11 cellular contexts compared by ENCODE assay signal in the genomic region with DNA sequence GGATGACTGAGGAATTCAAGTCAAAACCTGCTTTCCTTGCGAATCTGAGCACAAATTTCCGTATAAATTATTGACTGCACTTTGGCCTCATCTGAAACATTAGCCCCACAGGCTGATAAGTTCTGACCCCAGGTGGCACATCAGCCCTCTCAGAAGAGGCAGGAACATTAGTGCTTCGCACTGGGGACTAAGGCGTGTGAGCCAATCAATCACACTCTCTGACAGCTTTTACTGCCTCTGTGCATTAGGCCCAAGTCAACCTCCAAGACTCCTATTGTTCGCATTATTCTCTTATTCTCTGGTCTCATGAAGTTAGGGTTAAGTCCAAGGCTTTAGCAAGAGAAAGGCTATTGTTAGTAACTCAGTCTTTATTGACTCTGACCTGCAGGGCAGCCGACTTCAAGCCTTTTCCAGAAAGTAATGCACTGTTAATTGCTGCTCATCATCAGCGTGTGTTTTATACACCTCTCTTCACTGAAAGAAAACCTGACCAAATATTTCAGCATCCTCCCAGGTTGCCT.
A peak's percentile ranks its signal among the peaks of the same experiment; 100 is the strongest.
DNase-seq lines count a peak whose midpoint lies in the region; ATAC-seq and TF ChIP-seq lines count a peak whose summit lies in the region.
"Had no signal": no experiment of that assay in that cellular context is flagged by ENCODE, and none has a peak within 500 bp of the region (broad histone marks: within the 10 kb centered on the region; RNA-seq: fewer than 3 reads in every experiment).

No MANE protein-coding gene starts in this region.

- intact Hi-C loops in Caco-2 (cut with micrococcal nuclease; ENCODE audit: unreplicated experiment) (loop anchor here (1.0 to 5.0 kb wide), 3 partner anchors 225 to 350 kb away; no protein-coding TSS in a partner anchor), MCF 10A (cut with micrococcal nuclease) (no loop called here)

- H3K9me3 Mint-ChIP-seq in Caco-2 (ENCODE audit: unreplicated experiment) (no peaks in the 10 kb centered on the region), MCF 10A (ENCODE audit: unreplicated experiment) (no peaks in the 10 kb centered on the region)

- peak overlapping the region; percentile 96 for H3K27ac Mint-ChIP-seq in Caco-2 (ENCODE audit: unreplicated experiment)
- H3K27ac Mint-ChIP-seq in MCF 10A (ENCODE audit: low read depth, unreplicated experiment), result peak overlapping the region; percentile 95
- H3K27ac Mint-ChIP-seq: activated CD4-positive, alpha-beta T cell treated with anti-CD3 and anti-CD28 coated beads for 36 hours had no signal

- TF ChIP-seq CTCF in Caco-2 (IDR thresholded peaks at IDR 0.05; ENCODE audit: insufficient read depth in 1 of 2, low read depth in 1 of 2, low read length in 1 of 2, severe bottlenecking in 1 of 2, unreplicated experiment in 1 of 2), result no peak
- TF ChIP-seq CTCF in MCF 10A (IDR thresholded peaks at IDR 0.05; ENCODE audit: unreplicated experiment), result no peak

- CTCF ChIA-PET in Caco-2 (lab: Charles Lee), result no interaction called here
- CTCF ChIA-PET in MCF 10A (lab: Yijun Ruan, JAX), result interaction anchor here (0.5 kb wide), 1 partner anchor 992 kb away, joined by 5 read pairs; no protein-coding TSS in a partner anchor

- H3K4me3 ChIP-seq in Caco-2 (ENCODE audit: low read depth, low read length) (no peak overlapping the region; the same call in 1 of the 2 replicates), mesodermal cell (ENCODE audit: extremely low read depth, insufficient read depth, low read length, poor library complexity, severe bottlenecking) (no peak overlapping the region)
- H3K4me3 ChIP-seq: left ventricle myocardium inferior had no signal

- POLR2A ChIA-PET in Caco-2 (lab: Charles Lee) (interaction anchor here (1.8 kb wide), 1 partner anchor 87 kb away, joined by 8 read pairs; no protein-coding TSS in a partner anchor), MCF 10A (lab: Yijun Ruan, JAX) (interaction anchor here (1.0 to 2.2 kb wide), 5 partner anchors 8 to 748 kb away, joined by 3 to 7 read pairs (median 5); no protein-coding TSS in a partner anchor)

- H3K27me3 Mint-ChIP-seq in Caco-2 (ENCODE audit: insufficient read depth, unreplicated experiment) (no peaks in the 10 kb centered on the region), MCF 10A (ENCODE audit: insufficient read depth, unreplicated experiment) (no peaks in the 10 kb centered on the region)

- peaks cover 70% of the 10 kb centered on the region for H3K4me1 ChIP-seq in Caco-2
- peaks cover 84% of the 10 kb centered on the region for H3K4me1 ChIP-seq in mesodermal cell (ENCODE audit: control insufficient read depth, insufficient read depth, low read length, poor library complexity, severe bottlenecking)

- H3K27me3 ChIP-seq in Caco-2 (replicated peaks; ENCODE audit: control insufficient read depth, insufficient read depth, low read length), result no peaks in the 10 kb centered on the region

- H3K4me3 Mint-ChIP-seq in Caco-2 (ENCODE audit: unreplicated experiment) (peak overlapping the region; percentile 65), MCF 10A (ENCODE audit: unreplicated experiment) (peak overlapping the region; percentile 47)
- H3K4me3 Mint-ChIP-seq: activated CD4-positive, alpha-beta T cell treated with anti-CD3 and anti-CD28 coated beads for 36 hours had no signal

- peaks cover 9% of the 10 kb centered on the region for H3K36me3 Mint-ChIP-seq in Caco-2 (ENCODE audit: insufficient read depth, unreplicated experiment)
- H3K36me3 Mint-ChIP-seq in MCF 10A (ENCODE audit: insufficient read depth, unreplicated experiment), result peaks cover 8% of the 10 kb centered on the region

- WGBS in mesodermal cell (ENCODE audit: insufficient coverage in 2 of 2), 2 experiments, result 26 to 28% methylated on average over 2 to 6 of the region's 7 CpGs

- BruUV-seq in Caco-2 (replicated peaks; lab: Mats Ljungman, UMichigan) (no TSS peak), MCF 10A (replicated peaks; lab: Mats Ljungman, UMichigan) (no TSS peak)

- peak overlapping the region; percentile 94 for H3K27ac ChIP-seq in mesodermal cell (ENCODE audit: low read depth, low read length, severe bottlenecking)

- H3K4me1 Mint-ChIP-seq in Caco-2 (ENCODE audit: low read depth, unreplicated experiment), result peaks cover 19% of the 10 kb centered on the region
- peaks cover 48% of the 10 kb centered on the region for H3K4me1 Mint-ChIP-seq in MCF 10A (ENCODE audit: insufficient read depth, unreplicated experiment)
- H3K4me1 Mint-ChIP-seq: activated CD4-positive, alpha-beta T cell treated with anti-CD3 and anti-CD28 coated beads for 36 hours had no signal

- H3K36me3 ChIP-seq in Caco-2 (ENCODE audit: control insufficient read depth, insufficient read depth, low read length) (no peaks in the 10 kb centered on the region), mesodermal cell (ENCODE audit: control insufficient read depth, insufficient read depth, low read length) (peaks cover 7% of the 10 kb centered on the region)
- H3K36me3 ChIP-seq: left ventricle myocardium inferior had no signal

- ATAC-seq in GM21367 (IDR thresholded peaks at IDR 0.05; ENCODE audit: unreplicated experiment) (no peak), GM18909 (IDR thresholded peaks at IDR 0.05; ENCODE audit: poor library complexity, unreplicated experiment) (no peak)
- ATAC-seq: activated CD4-positive, alpha-beta T cell treated with anti-CD3 and anti-CD28 coated beads for 36 hours had no signal

- DNase-seq in Caco-2, result peak; percentile 65 to 86
- peak; percentile 44 for DNase-seq in NCI-H187 treated with DMSO at 0.1 percent for 48 hours (lab: John Stamatoyannopoulos, UW)
- DNase-seq in MCF 10A (ENCODE audit: unreplicated experiment), result no peak
- no peak for DNase-seq in DMS114 treated with DMSO at 0.1 percent for 48 hours (lab: John Stamatoyannopoulos, UW; ENCODE audit: unreplicated experiment)
- no peak for DNase-seq in AG20443 (ENCODE audit: low spot score)
- DNase-seq: activated CD4-positive, alpha-beta T cell treated with anti-CD3 and anti-CD28 coated beads for 36 hours; KG1; left ventricle myocardium inferior had no signal

- no peaks in the 10 kb centered on the region for H3K9me3 ChIP-seq in Caco-2
- H3K9me3 ChIP-seq in mesodermal cell (ENCODE audit: control insufficient read depth, low read length), result no peaks in the 10 kb centered on the region
- H3K9me3 ChIP-seq: left ventricle myocardium inferior had no signal

Comparison
In these comparisons a context has a peak if more than half of its experiments do, and no peak if none do; other contexts are left out.
1. DNase-seq: peak in Caco-2 (2 of 2) and NCI-H187 treated with DMSO at 0.1 percent for 48 hours (single experiment); none in MCF 10A (single experiment), DMS114 treated with DMSO at 0.1 percent for 48 hours (single experiment) and AG20443 (single experiment).